Comparison of ENCODE assay signal across 22 cellular contexts in the genomic region with DNA sequence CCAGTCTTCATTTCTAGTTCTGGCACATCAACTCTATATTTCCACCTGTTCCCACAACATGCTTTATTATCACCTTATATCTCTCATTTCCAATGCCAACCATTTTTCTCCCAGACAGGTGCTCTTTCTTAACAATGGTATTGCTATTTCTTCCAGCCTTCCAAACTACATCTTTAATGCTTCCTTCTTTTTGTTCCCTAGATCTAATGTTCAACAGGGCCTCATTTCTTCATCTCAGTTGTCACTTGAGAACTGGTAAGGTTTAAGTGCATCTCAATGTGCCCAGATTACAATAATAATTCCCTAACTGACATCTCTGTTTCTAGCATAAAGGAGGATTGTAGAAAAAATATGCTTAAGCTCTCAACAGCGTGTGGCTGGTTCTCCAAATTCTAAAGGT.
"Had no signal": no experiment of that assay in that cellular context is flagged by ENCODE, and none has a peak within 500 bp of the region (broad histone marks: within the 10 kb centered on the region; RNA-seq: fewer than 3 reads in every experiment).

No MANE protein-coding gene starts in this region.

- H3K36me3 ChIP-seq: esophagus muscularis mucosa, esophagus squamous epithelium, gastrocnemius medialis, gastroesophageal sphincter, heart left ventricle, heart right ventricle had no signal

- H3K4me3 ChIP-seq: coronary artery, dorsolateral prefrontal cortex, esophagus muscularis mucosa, esophagus squamous epithelium, gastrocnemius medialis, gastroesophageal sphincter, heart left ventricle, heart right ventricle had no signal

- DNase-seq: cortex of kidney; dermis blood vessel endothelial cell; dorsolateral prefrontal cortex; effector CD4-positive, alpha-beta T cell; effector CD8-positive, alpha-beta T cell; effector memory CD4-positive, alpha-beta T cell; effector memory CD8-positive, alpha-beta T cell; endodermal cell; erythroblast; esophagus squamous epithelium; foreskin fibroblast; foreskin keratinocyte; foreskin melanocyte; gastrocnemius medialis; glutamatergic neuron; head of caudate nucleus; heart left ventricle; heart right ventricle had no signal

- H3K4me1 ChIP-seq: esophagus muscularis mucosa, esophagus squamous epithelium, foreskin keratinocyte, gastrocnemius medialis, gastroesophageal sphincter, heart left ventricle had no signal

- H3K27ac ChIP-seq: coronary artery, dorsolateral prefrontal cortex, epithelial cell of prostate, esophagus muscularis mucosa, esophagus squamous epithelium, foreskin keratinocyte, gastrocnemius medialis, gastroesophageal sphincter, heart left ventricle, heart right ventricle had no signal

- H3K9me3 ChIP-seq: esophagus muscularis mucosa, esophagus squamous epithelium, gastrocnemius medialis, gastroesophageal sphincter, heart left ventricle, heart right ventricle had no signal

- H3K27me3 ChIP-seq: dorsolateral prefrontal cortex, esophagus muscularis mucosa, esophagus squamous epithelium, foreskin keratinocyte, gastrocnemius medialis, gastroesophageal sphincter, heart left ventricle, heart right ventricle had no signal
